In genomic region chr15:74300057-74300620, GRCh38 we compare ENCODE assay signal across 3 cellular contexts.
TF ChIP-seq lines count a peak whose summit lies in the region.

No MANE protein-coding gene starts in this region.

TF ChIP-seq in GM23338, 12 proteins besides CTCF, POLR2A, EP300 and RAD21:
- TF ChIP-seq POLR2AphosphoS5 (IDR thresholded peaks at IDR 0.05; ENCODE audit: low read depth) (no peak), EZH2 (IDR thresholded peaks at IDR 0.05; ENCODE audit: low read depth, unreplicated experiment) (no peak), ETS1 (IDR thresholded peaks at IDR 0.05) (no peak)

TF ChIP-seq in H1, 55 proteins besides CTCF, POLR2A, EP300 and RAD21:
- TF ChIP-seq TBP (IDR thresholded peaks at IDR 0.05; ENCODE audit: low read depth, low read length) (no peak), POU5F1 (IDR thresholded peaks at IDR 0.05; ENCODE audit: low read depth, low read length) (peak; percentile 78; the same call in 1 of the 2 replicates), CREB1 (IDR thresholded peaks at IDR 0.05) (peak; percentile 49; the same call in 1 of the 2 replicates), ASH2L (IDR thresholded peaks at IDR 0.05; ENCODE audit: low read length) (no peak)
- TF ChIP-seq, protein P1, sequence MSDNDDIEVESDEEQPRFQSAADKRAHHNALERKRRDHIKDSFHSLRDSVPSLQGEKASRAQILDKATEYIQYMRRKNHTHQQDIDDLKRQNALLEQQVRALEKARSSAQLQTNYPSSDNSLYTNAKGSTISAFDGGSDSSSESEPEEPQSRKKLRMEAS (IDR thresholded peaks at IDR 0.05) = peak; percentile 64; the same call in 1 of the 2 replicates

TF ChIP-seq in neural cell, 6 proteins besides CTCF, POLR2A, EP300 and RAD21:
- TF ChIP-seq MXI1 (conservative IDR thresholded peaks at IDR 0.05; ENCODE audit: poor library complexity, severe bottlenecking) (peak; percentile 35), SMC3 (conservative IDR thresholded peaks at IDR 0.05; ENCODE audit: poor library complexity) (peak; percentile 60), TAF1 (IDR thresholded peaks at IDR 0.05; ENCODE audit: low read depth) (no peak), EZH2 (IDR thresholded peaks at IDR 0.05; ENCODE audit: borderline replicate concordance, insufficient read depth, low read length, poor library complexity, severe bottlenecking) (no peak), POLR2AphosphoS5 (IDR thresholded peaks at IDR 0.05) (peak; percentile 83)
- TF ChIP-seq, protein P2, sequence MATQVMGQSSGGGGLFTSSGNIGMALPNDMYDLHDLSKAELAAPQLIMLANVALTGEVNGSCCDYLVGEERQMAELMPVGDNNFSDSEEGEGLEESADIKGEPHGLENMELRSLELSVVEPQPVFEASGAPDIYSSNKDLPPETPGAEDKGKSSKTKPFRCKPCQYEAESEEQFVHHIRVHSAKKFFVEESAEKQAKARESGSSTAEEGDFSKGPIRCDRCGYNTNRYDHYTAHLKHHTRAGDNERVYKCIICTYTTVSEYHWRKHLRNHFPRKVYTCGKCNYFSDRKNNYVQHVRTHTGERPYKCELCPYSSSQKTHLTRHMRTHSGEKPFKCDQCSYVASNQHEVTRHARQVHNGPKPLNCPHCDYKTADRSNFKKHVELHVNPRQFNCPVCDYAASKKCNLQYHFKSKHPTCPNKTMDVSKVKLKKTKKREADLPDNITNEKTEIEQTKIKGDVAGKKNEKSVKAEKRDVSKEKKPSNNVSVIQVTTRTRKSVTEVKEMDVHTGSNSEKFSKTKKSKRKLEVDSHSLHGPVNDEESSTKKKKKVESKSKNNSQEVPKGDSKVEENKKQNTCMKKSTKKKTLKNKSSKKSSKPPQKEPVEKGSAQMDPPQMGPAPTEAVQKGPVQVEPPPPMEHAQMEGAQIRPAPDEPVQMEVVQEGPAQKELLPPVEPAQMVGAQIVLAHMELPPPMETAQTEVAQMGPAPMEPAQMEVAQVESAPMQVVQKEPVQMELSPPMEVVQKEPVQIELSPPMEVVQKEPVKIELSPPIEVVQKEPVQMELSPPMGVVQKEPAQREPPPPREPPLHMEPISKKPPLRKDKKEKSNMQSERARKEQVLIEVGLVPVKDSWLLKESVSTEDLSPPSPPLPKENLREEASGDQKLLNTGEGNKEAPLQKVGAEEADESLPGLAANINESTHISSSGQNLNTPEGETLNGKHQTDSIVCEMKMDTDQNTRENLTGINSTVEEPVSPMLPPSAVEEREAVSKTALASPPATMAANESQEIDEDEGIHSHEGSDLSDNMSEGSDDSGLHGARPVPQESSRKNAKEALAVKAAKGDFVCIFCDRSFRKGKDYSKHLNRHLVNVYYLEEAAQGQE (IDR thresholded peaks at IDR 0.05; ENCODE audit: borderline replicate concordance) = peak; percentile 36
